8 cellular contexts compared by ENCODE assay signal in the genomic region with DNA sequence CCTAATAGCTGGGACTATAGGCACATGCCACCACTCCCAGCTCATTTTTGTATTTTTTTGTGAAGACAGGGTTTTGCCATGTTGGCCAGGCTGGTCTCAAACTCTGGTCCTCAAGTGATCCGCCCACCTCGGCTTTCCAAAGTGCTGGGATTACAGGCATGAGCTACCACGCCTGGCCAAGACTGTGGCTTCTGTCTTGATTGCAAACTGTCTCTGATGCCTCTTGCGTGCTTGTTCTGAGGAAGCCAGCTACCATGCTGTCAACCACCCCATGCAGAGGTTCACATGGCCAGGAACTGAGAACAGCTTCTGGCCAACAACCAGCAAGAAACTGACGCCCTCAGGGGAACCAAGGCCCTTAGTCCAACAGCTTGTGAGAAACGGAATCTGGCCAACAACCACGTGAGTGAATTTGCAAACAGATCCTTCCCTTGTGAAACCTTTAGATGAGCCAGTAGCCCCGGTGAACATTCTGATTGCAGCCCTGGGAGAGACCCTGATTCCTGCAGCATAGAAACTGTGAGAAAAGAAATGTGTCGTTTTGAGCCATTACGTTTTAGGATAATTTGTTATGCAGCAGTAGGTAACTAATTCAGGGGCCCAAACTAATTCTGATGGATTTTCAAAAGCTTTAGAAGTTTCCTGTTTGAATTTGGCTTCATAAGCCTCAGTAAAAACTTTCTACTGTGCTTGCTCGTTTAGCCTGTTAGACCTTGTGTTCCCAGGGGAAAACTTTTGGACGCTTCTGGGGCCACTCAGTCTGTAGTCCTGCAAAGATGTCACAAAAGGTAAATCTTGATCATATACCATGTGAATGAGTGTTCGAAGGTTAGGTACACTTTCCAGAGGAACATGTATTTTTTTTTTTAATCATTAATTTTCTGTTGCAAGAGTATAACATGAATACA.
DNase-seq lines count a peak whose midpoint lies in the region; ATAC-seq and TF ChIP-seq lines count a peak whose summit lies in the region.

No MANE protein-coding gene starts in this region.

- peak; percentile 85 for ATAC-seq in GM21786 (IDR thresholded peaks at IDR 0.05; ENCODE audit: unreplicated experiment)

- H3K27ac Mint-ChIP-seq in CD4-positive, alpha-beta memory T cell, result no peak overlapping the region

- no peak overlapping the region for H3K27ac ChIP-seq in testis
- no peak overlapping the region for H3K27ac ChIP-seq in CD4-positive, alpha-beta memory T cell (ENCODE audit: low read depth, low read length)

- CTCF ChIA-PET in CD4-positive, alpha-beta memory T cell (lab: Charles Lee; ENCODE audit: partially characterized antibody), result interaction anchor here (0.5 to 2.2 kb wide), 8 partner anchors 9 to 341 kb away, joined by 3 to 11 read pairs (median 3); partner anchors contain the start of gene EIF2S3

- no peaks in the 10 kb centered on the region for H3K27me3 ChIP-seq in testis
- H3K27me3 ChIP-seq in CD4-positive, alpha-beta memory T cell (ENCODE audit: insufficient read depth, low read length), result no peaks in the 10 kb centered on the region

- no peaks in the 10 kb centered on the region for H3K36me3 Mint-ChIP-seq in CD4-positive, alpha-beta memory T cell

- TF ChIP-seq POLR2A in testis (IDR thresholded peaks at IDR 0.05), result no peak

- TF ChIP-seq CTCF in GM12865 (IDR thresholded peaks at IDR 0.05; ENCODE audit: insufficient read depth, low read depth, low read length, missing control alignments), result no peak
- TF ChIP-seq CTCF in fibroblast of the aortic adventitia (IDR thresholded peaks at IDR 0.05; ENCODE audit: insufficient read depth, low read length), result no peak
- TF ChIP-seq CTCF in testis (IDR thresholded peaks at IDR 0.05), result no peak

- no peaks in the 10 kb centered on the region for H3K36me3 ChIP-seq in testis (ENCODE audit: low read depth, missing control alignments)
- no peaks in the 10 kb centered on the region for H3K36me3 ChIP-seq in CD4-positive, alpha-beta memory T cell (ENCODE audit: insufficient read depth, low read length)

- POLR2A ChIA-PET in CD4-positive, alpha-beta memory T cell (lab: Charles Lee; ENCODE audit: partially characterized antibody), result interaction anchor here (0.9 kb wide), 1 partner anchor 335 kb away, joined by 4 read pairs; no protein-coding TSS in a partner anchor

- no peaks in the 10 kb centered on the region for H3K27me3 Mint-ChIP-seq in CD4-positive, alpha-beta memory T cell

- H3K4me3 ChIP-seq in GM12865 (ENCODE audit: low read depth, low read length) (peak overlapping the region; percentile 58), fibroblast of the aortic adventitia (ENCODE audit: low read depth, low read length) (no peak overlapping the region), testis (no peak overlapping the region)
- H3K4me3 ChIP-seq in CD4-positive, alpha-beta memory T cell (ENCODE audit: low read length in 2 of 2), result no peak overlapping the region

- WGBS in testis, 2 donors, result 50 to 54% methylated on average over 11 to 13 of the region's 13 CpGs

- intact Hi-C loops in testis (cut with DNase I; ENCODE audit: low total_unique reads), result no loop called here
- intact Hi-C loops in CD4-positive, alpha-beta memory T cell (cut with micrococcal nuclease), result loop anchor here (1.0 kb wide), 2 partner anchors 162 to 336 kb away; partner anchors contain the start of gene APOO

- peak; percentile 96 for DNase-seq in GM12865 (ENCODE audit: low read depth)
- peak; percentile 86 for DNase-seq in M059J (ENCODE audit: low read depth)
- DNase-seq in fibroblast of the aortic adventitia (ENCODE audit: low read depth), result peak; percentile 93
- DNase-seq in testis, result peak; percentile 69
- no peak for DNase-seq in NCI-H2081 treated with DMSO at 0.1 percent for 48 hours (lab: John Stamatoyannopoulos, UW)
- DNase-seq in CD4-positive, alpha-beta memory T cell, result no peak
- DNase-seq in Kasumi-1 (lab: John Stamatoyannopoulos, UW), result no peak

- no peaks in the 10 kb centered on the region for H3K4me1 Mint-ChIP-seq in CD4-positive, alpha-beta memory T cell

- no peaks in the 10 kb centered on the region for H3K9me3 ChIP-seq in testis
- H3K9me3 ChIP-seq in CD4-positive, alpha-beta memory T cell (ENCODE audit: control insufficient read depth in 1 of 2, low read length in 2 of 2), result no peaks in the 10 kb centered on the region

- no peaks in the 10 kb centered on the region for H3K4me1 ChIP-seq in testis
- no peaks in the 10 kb centered on the region for H3K4me1 ChIP-seq in CD4-positive, alpha-beta memory T cell (ENCODE audit: insufficient read depth, low read length)

- H3K4me3 Mint-ChIP-seq in CD4-positive, alpha-beta memory T cell, result no peak overlapping the region

- H3K9me3 Mint-ChIP-seq in CD4-positive, alpha-beta memory T cell, result no peaks in the 10 kb centered on the region

Comparison
In these comparisons a context has a peak if more than half of its experiments do, and no peak if none do; other contexts are left out.
1. DNase-seq: peak in GM12865 (single experiment), M059J (single experiment), fibroblast of the aortic adventitia (single experiment) and testis (single experiment); none in NCI-H2081 treated with DMSO at 0.1 percent for 48 hours (single experiment), CD4-positive, alpha-beta memory T cell (0 of 5) and Kasumi-1 (0 of 2).